ENCODE assay signal across 1 cellular context in the genomic region with DNA sequence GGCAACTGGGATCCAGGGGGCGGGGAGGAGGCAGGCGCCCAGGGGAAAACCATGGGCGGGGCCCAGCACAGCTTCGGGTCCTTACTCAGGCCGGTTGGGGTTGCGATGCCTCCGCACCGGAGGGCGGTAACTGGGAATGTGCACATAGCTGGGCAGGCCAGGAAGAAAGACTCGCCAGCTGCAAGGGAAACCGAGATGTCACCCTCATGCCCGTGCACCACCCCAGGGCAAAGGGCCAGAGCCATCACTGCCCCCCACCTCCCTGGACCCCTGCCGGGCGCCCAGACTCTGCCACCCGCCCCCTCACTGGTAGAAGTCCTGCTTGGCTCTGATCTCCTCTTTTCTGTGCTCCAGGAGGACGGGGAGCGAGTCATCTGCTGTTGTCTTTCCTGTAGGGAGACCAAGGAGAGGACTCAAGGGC.
TF ChIP-seq lines count a peak whose summit lies in the region.

No MANE protein-coding gene starts in this region.

TF ChIP-seq in H1, 55 proteins besides CTCF, POLR2A, EP300 and RAD21:
- TF ChIP-seq MAFK (IDR thresholded peaks at IDR 0.05; ENCODE audit: low read depth, low read length) (no peak), POLR2AphosphoS5 (IDR thresholded peaks at IDR 0.05; ENCODE audit: low read depth, low read length) (no peak), SRF (IDR thresholded peaks at IDR 0.05; ENCODE audit: low read depth, low read length) (no peak), CTBP2 (IDR thresholded peaks at IDR 0.05; ENCODE audit: borderline replicate concordance, insufficient read depth, insufficient read length, low read length) (no peak), GTF2F1 (IDR thresholded peaks at IDR 0.05; ENCODE audit: borderline replicate concordance, low read depth, low read length) (no peak), FOSL1 (IDR thresholded peaks at IDR 0.05; ENCODE audit: insufficient read depth, low read depth, low read length) (no peak), CREB1 (IDR thresholded peaks at IDR 0.05) (no peak), ASH2L (IDR thresholded peaks at IDR 0.05; ENCODE audit: low read length) (no peak), MAX (IDR thresholded peaks at IDR 0.05) (no peak), RBBP5 (IDR thresholded peaks at IDR 0.05; ENCODE audit: borderline replicate concordance, low read depth, low read length) (no peak), TBP (IDR thresholded peaks at IDR 0.05; ENCODE audit: low read depth, low read length) (no peak), NRF1 (IDR thresholded peaks at IDR 0.05; ENCODE audit: low read depth, low read length) (no peak), SIRT6 (IDR thresholded peaks at IDR 0.05; ENCODE audit: low read length) (no peak), ATF2 (IDR thresholded peaks at IDR 0.05; ENCODE audit: low read length) (no peak), BACH1 (IDR thresholded peaks at IDR 0.05; ENCODE audit: low read length) (no peak), HDAC2 (IDR thresholded peaks at IDR 0.05; ENCODE audit: borderline replicate concordance in 1 of 2, low read depth in 2 of 2, low read length in 2 of 2) (no peak)
